In the genomic region with DNA sequence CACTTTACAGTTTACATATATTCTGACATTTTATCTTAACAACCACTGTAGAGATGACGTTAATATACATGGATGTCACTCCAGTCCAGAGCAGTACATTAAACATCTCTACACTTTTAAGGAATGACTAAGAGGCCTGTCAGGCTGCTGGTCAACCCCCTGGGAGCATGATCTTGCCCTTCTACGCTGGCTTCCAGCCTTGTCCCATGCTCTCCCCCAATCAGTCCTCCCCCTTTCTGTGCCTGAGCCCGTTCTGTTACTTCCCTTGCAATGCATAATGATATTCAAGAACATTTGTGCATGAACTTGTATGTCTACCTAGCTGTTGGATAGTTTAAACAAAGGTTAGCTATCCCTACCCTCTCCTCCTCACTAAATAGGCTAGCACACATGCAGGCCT, we compare ENCODE assay signal across 3 cellular contexts.
TF ChIP-seq lines count a peak whose summit lies in the region.

No MANE protein-coding gene starts in this region.

TF ChIP-seq in A549, 52 proteins besides CTCF, POLR2A, EP300 and RAD21:
- TF ChIP-seq HOXA7 (CRISPR knock-in tag; IDR thresholded peaks at IDR 0.05), result no peak
- no peak for TF ChIP-seq ZC3H11A (IDR thresholded peaks at IDR 0.05)
- TF ChIP-seq RCOR1 (IDR thresholded peaks at IDR 0.05; ENCODE audit: low read depth, low read length), result no peak

TF ChIP-seq in IMR-90, 13 proteins besides CTCF, POLR2A, EP300 and RAD21:
- TF ChIP-seq SMC3 (IDR thresholded peaks at IDR 0.05; ENCODE audit: low read depth, low read length) (no peak), CEBPB (IDR thresholded peaks at IDR 0.05; ENCODE audit: low read depth, low read length) (no peak), USF2 (IDR thresholded peaks at IDR 0.05; ENCODE audit: low read depth, low read length) (no peak), MAFK (IDR thresholded peaks at IDR 0.05; ENCODE audit: low read depth, low read length) (no peak), MAZ (IDR thresholded peaks at IDR 0.05; ENCODE audit: borderline replicate concordance, low read depth, low read length) (no peak), RFX5 (IDR thresholded peaks at IDR 0.05; ENCODE audit: low read depth, low read length) (no peak), NFE2L2 (IDR thresholded peaks at IDR 0.05; ENCODE audit: low read depth, low read length) (no peak), CHD1 (IDR thresholded peaks at IDR 0.05; ENCODE audit: low read depth, low read length) (no peak), MXI1 (IDR thresholded peaks at IDR 0.05; ENCODE audit: borderline replicate concordance, low read depth, low read length) (no peak), FOS (IDR thresholded peaks at IDR 0.05; ENCODE audit: low read depth, low read length) (no peak), BHLHE40 (IDR thresholded peaks at IDR 0.05; ENCODE audit: low read depth, low read length) (no peak), RCOR1 (IDR thresholded peaks at IDR 0.05; ENCODE audit: insufficient replicate concordance, low read length) (no peak)
- TF ChIP-seq, protein P1, sequence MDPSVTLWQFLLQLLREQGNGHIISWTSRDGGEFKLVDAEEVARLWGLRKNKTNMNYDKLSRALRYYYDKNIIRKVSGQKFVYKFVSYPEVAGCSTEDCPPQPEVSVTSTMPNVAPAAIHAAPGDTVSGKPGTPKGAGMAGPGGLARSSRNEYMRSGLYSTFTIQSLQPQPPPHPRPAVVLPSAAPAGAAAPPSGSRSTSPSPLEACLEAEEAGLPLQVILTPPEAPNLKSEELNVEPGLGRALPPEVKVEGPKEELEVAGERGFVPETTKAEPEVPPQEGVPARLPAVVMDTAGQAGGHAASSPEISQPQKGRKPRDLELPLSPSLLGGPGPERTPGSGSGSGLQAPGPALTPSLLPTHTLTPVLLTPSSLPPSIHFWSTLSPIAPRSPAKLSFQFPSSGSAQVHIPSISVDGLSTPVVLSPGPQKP (IDR thresholded peaks at IDR 0.05; ENCODE audit: borderline replicate concordance, low read depth, low read length), result no peak

TF ChIP-seq in K562, 482 proteins besides CTCF, POLR2A, EP300 and RAD21:
- TF ChIP-seq CHCHD3 (CRISPR knock-in tag; IDR thresholded peaks at IDR 0.05) (no peak), EHMT2 (IDR thresholded peaks at IDR 0.05) (0 out of 2 replicates have a peak, but pooled peaks have one; percentile 55)
